1 cellular context compared by ENCODE assay signal in genomic region chr6:37868447-37868825, GRCh38.
TF ChIP-seq lines count a peak whose summit lies in the region.

No MANE protein-coding gene starts in this region.

TF ChIP-seq in GM23338, 12 proteins besides CTCF, POLR2A, EP300 and RAD21 (continued from another document):
- TF ChIP-seq ETS1 (IDR thresholded peaks at IDR 0.05) (no peak), NANOG (IDR thresholded peaks at IDR 0.05; ENCODE audit: borderline replicate concordance) (no peak), ZNF331 (CRISPR knock-in tag; IDR thresholded peaks at IDR 0.05; ENCODE audit: low read depth) (no peak), POLR2AphosphoS5 (IDR thresholded peaks at IDR 0.05; ENCODE audit: low read depth) (no peak), ZNF114 (CRISPR knock-in tag; IDR thresholded peaks at IDR 0.05) (no peak)
